26 cellular contexts compared by ENCODE assay signal in genomic region chr14:72844528-72844927, GRCh38.
"Had no signal": no experiment of that assay in that cellular context is flagged by ENCODE, and none has a peak within 500 bp of the region (broad histone marks: within the 10 kb centered on the region; RNA-seq: fewer than 3 reads in every experiment).

No MANE protein-coding gene starts in this region.

- H3K4me3 ChIP-seq: breast epithelium, left lung, mucosa of descending colon, spleen, transverse colon, uterus had no signal

- H3K9me3 Mint-ChIP-seq: activated CD4-positive, alpha-beta memory T cell treated with anti-CD3 and anti-CD28 coated beads for 36 hours; activated CD4-positive, alpha-beta T cell treated with anti-CD3 and anti-CD28 coated beads, Interleukin-2, amount 10 ng/mL, durations not matched to agents 24 days and 14 days; activated T-cell treated with anti-CD3 and anti-CD28 coated beads, Interleukin-2, amount 50 U/mL, for 24 hours; natural killer cell treated with Interleukin-12 subunit alpha and Interleukin-12 subunit beta and Interleukin-15 and Interleukin-18, amount 100 ng/mL, for 72 hours had no signal

- DNase-seq: activated CD4-positive, alpha-beta memory T cell treated with anti-CD3 and anti-CD28 coated beads for 36 hours; activated CD4-positive, alpha-beta T cell treated with anti-CD3 and anti-CD28 coated beads, Interleukin-2, amount 10 ng/mL, durations not matched to agents 24 days and 14 days; activated CD8-positive, alpha-beta memory T cell treated with anti-CD3 and anti-CD28 coated beads, Interleukin-2, amount 50 U/mL, for 48 hours; activated gamma-delta T cell treated with Interleukin-2 at 50 U/mL for 16 hours; activated naive CD4-positive, alpha-beta T cell treated with anti-CD3 and anti-CD28 coated beads, Interleukin-2, amount 50 U/mL, for 16 hours; activated T-cell treated with anti-CD3 and anti-CD28 coated beads, Interleukin-2, amount 50 U/mL, for 24 hours; amygdala; central memory CD4-positive, alpha-beta T cell; glutamatergic neuron; left lung; mucosa of descending colon; posterior cingulate gyrus; right cardiac atrium; spleen; stimulated activated naive CD4-positive, alpha-beta T cell treated with Interleukin-2 at 50 U/mL for 16 hours; T1000; transverse colon; uterus; WERI-Rb-1 had no signal

- H3K4me3 Mint-ChIP-seq: activated CD4-positive, alpha-beta memory T cell treated with anti-CD3 and anti-CD28 coated beads for 36 hours; activated CD4-positive, alpha-beta T cell treated with anti-CD3 and anti-CD28 coated beads, Interleukin-2, amount 10 ng/mL, durations not matched to agents 24 days and 14 days; activated T-cell treated with anti-CD3 and anti-CD28 coated beads, Interleukin-2, amount 50 U/mL, for 24 hours; natural killer cell treated with Interleukin-12 subunit alpha and Interleukin-12 subunit beta and Interleukin-15 and Interleukin-18, amount 100 ng/mL, for 72 hours had no signal

- FAIRE-seq: endothelial cell of umbilical vein, frontal cortex, islet of Langerhans had no signal

- H3K4me1 Mint-ChIP-seq: activated CD4-positive, alpha-beta T cell treated with anti-CD3 and anti-CD28 coated beads, Interleukin-2, amount 10 ng/mL, durations not matched to agents 24 days and 14 days had no signal

- H3K27ac Mint-ChIP-seq: activated CD4-positive, alpha-beta memory T cell treated with anti-CD3 and anti-CD28 coated beads for 36 hours; activated CD4-positive, alpha-beta T cell treated with anti-CD3 and anti-CD28 coated beads, Interleukin-2, amount 10 ng/mL, durations not matched to agents 24 days and 14 days; activated T-cell treated with anti-CD3 and anti-CD28 coated beads, Interleukin-2, amount 50 U/mL, for 24 hours; natural killer cell treated with Interleukin-12 subunit alpha and Interleukin-12 subunit beta and Interleukin-15 and Interleukin-18, amount 100 ng/mL, for 72 hours had no signal

- H3K36me3 Mint-ChIP-seq: activated CD4-positive, alpha-beta memory T cell treated with anti-CD3 and anti-CD28 coated beads for 36 hours; natural killer cell treated with Interleukin-12 subunit alpha and Interleukin-12 subunit beta and Interleukin-15 and Interleukin-18, amount 100 ng/mL, for 72 hours had no signal

- H3K27me3 Mint-ChIP-seq: activated CD4-positive, alpha-beta memory T cell treated with anti-CD3 and anti-CD28 coated beads for 36 hours; activated T-cell treated with anti-CD3 and anti-CD28 coated beads, Interleukin-2, amount 50 U/mL, for 24 hours; natural killer cell treated with Interleukin-12 subunit alpha and Interleukin-12 subunit beta and Interleukin-15 and Interleukin-18, amount 100 ng/mL, for 72 hours had no signal

- ATAC-seq: activated CD4-positive, CD25-positive, alpha-beta regulatory T cell treated with anti-CD3 and anti-CD28 coated beads, Interleukin-2, amount 50 U/mL, for 24 hours; esophagus mucosa; left lung; mucosa of descending colon; natural killer cell treated with Interleukin-12 subunit alpha and Interleukin-12 subunit beta and Interleukin-15 and Interleukin-18, amount 100 ng/mL, for 72 hours; right cardiac atrium had no signal
